ENCODE assay signal across 24 cellular contexts in the genomic region with DNA sequence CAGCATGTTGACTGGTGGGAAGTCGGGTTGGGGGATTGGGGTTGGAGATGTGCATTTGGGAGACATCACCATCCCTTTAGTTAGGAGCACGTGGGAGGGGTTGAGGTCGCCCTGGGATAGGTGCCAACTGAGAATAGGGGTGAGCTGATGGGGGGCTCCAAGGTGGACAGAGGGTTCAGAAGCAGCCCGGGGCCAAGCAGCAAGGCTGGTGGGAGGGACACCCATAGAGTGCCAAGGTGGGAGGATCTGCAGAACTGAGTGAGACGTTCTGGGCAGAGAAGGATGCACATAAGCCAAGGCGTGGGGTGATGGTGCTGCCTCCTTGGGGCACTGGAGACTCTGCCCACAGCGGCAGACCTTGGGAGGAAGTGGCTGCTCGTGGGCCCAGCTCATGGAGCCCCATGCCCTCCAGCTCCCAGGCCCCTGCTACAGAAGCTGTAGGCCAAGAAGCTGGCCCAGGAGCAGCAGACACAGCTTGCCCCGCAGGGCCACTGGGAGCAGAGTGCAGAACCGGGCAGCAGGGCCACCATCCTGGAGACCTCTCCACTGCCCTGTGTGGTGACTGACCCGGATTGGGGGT. TPM values are rescaled to one million over a fixed set of nuclear protein-coding genes. Genes with fewer than 3 reads are reported as not detected.
"Had no signal": no experiment of that assay in that cellular context is flagged by ENCODE, and none has a peak within 500 bp of the region (broad histone marks: within the 10 kb centered on the region; RNA-seq: fewer than 3 reads in every experiment).

No MANE protein-coding gene starts in this region.

- H3K9me3 ChIP-seq: breast epithelium, gastroesophageal sphincter, ovary, psoas muscle, right atrium auricular region, upper lobe of right lung had no signal

- DNase-seq: activated CD4-positive, alpha-beta T cell treated with anti-CD3 and anti-CD28 coated beads for 4 hours; activated CD8-positive, alpha-beta memory T cell treated with anti-CD3 and anti-CD28 coated beads, Interleukin-2, amount 10 ng/mL, durations not matched to agents 7 days and 5 days; activated CD8-positive, alpha-beta T cell treated with anti-CD3 and anti-CD28 coated beads for 36 hours; activated T-cell treated with anti-CD3 and anti-CD28 coated beads for 4 hours; amniotic stem cell; effector memory CD8-positive, alpha-beta T cell; hypothalamus; left colon; mesendoderm; naive thymus-derived CD4-positive, alpha-beta T cell; ovary; psoas muscle; stimulated activated CD4-positive, alpha-beta T cell treated with anti-CD3 and anti-CD28 coated beads, Interleukin-4, amount 100 ng/mL, for 24 hours; stimulated activated naive CD4-positive, alpha-beta T cell treated with Interleukin-2 at 50 U/mL for 16 hours; T-helper 9 cell; upper lobe of right lung had no signal

- H3K27ac Mint-ChIP-seq: activated CD8-positive, alpha-beta memory T cell treated with anti-CD3 and anti-CD28 coated beads, Interleukin-2, amount 10 ng/mL, durations not matched to agents 7 days and 5 days; activated CD8-positive, alpha-beta T cell treated with anti-CD3 and anti-CD28 coated beads for 36 hours; activated naive CD8-positive, alpha-beta T cell; effector memory CD8-positive, alpha-beta T cell; WTC11 had no signal

- FAIRE-seq: colon had no signal

- H3K27me3 Mint-ChIP-seq: activated CD8-positive, alpha-beta memory T cell treated with anti-CD3 and anti-CD28 coated beads, Interleukin-2, amount 10 ng/mL, durations not matched to agents 7 days and 5 days; activated CD8-positive, alpha-beta T cell treated with anti-CD3 and anti-CD28 coated beads for 36 hours; activated naive CD8-positive, alpha-beta T cell had no signal

- H3K27me3 ChIP-seq: breast epithelium, ovary, right atrium auricular region, upper lobe of right lung had no signal

- H3K4me3 ChIP-seq: breast epithelium, gastroesophageal sphincter, ovary, psoas muscle, right atrium auricular region, upper lobe of right lung had no signal

- H3K9me3 Mint-ChIP-seq: activated CD8-positive, alpha-beta T cell treated with anti-CD3 and anti-CD28 coated beads for 36 hours; central memory CD8-positive, alpha-beta T cell; effector memory CD8-positive, alpha-beta T cell; naive thymus-derived CD4-positive, alpha-beta T cell; WTC11 had no signal

- H3K4me1 Mint-ChIP-seq: activated CD8-positive, alpha-beta memory T cell treated with anti-CD3 and anti-CD28 coated beads, Interleukin-2, amount 10 ng/mL, durations not matched to agents 7 days and 5 days; central memory CD8-positive, alpha-beta T cell; WTC11 had no signal

- H3K36me3 Mint-ChIP-seq: activated CD8-positive, alpha-beta memory T cell treated with anti-CD3 and anti-CD28 coated beads, Interleukin-2, amount 10 ng/mL, durations not matched to agents 7 days and 5 days; activated naive CD8-positive, alpha-beta T cell; naive thymus-derived CD4-positive, alpha-beta T cell; WTC11 had no signal

- H3K27ac ChIP-seq: breast epithelium, gastroesophageal sphincter, ovary, psoas muscle, right atrium auricular region, upper lobe of right lung had no signal

- H3K4me1 ChIP-seq: breast epithelium, gastroesophageal sphincter, psoas muscle, right atrium auricular region, upper lobe of right lung had no signal

- H3K36me3 ChIP-seq: breast epithelium, gastroesophageal sphincter, ovary, right atrium auricular region, upper lobe of right lung had no signal

- H3K4me3 Mint-ChIP-seq: activated CD8-positive, alpha-beta memory T cell treated with anti-CD3 and anti-CD28 coated beads, Interleukin-2, amount 10 ng/mL, durations not matched to agents 7 days and 5 days; activated CD8-positive, alpha-beta T cell treated with anti-CD3 and anti-CD28 coated beads for 36 hours; activated naive CD8-positive, alpha-beta T cell; central memory CD8-positive, alpha-beta T cell; effector memory CD8-positive, alpha-beta T cell; naive thymus-derived CD4-positive, alpha-beta T cell; WTC11 had no signal

- ATAC-seq: activated CD8-positive, alpha-beta memory T cell treated with anti-CD3 and anti-CD28 coated beads, Interleukin-2, amount 10 ng/mL, durations not matched to agents 7 days and 5 days; activated CD8-positive, alpha-beta T cell treated with anti-CD3 and anti-CD28 coated beads for 36 hours; effector memory CD8-positive, alpha-beta T cell; gastroesophageal sphincter; left colon; naive thymus-derived CD4-positive, alpha-beta T cell; psoas muscle; upper lobe of right lung; WTC11 had no signal

RNA-seq across cellular contexts. Expression of gene PKP1, which starts 31.4 kb away (rescaled TPM):
- total RNA-seq: activated CD8-positive, alpha-beta memory T cell treated with anti-CD3 and anti-CD28 coated beads, Interleukin-2, amount 10 ng/mL, durations not matched to agents 7 days and 5 days; activated CD8-positive, alpha-beta T cell treated with anti-CD3 and anti-CD28 coated beads for 36 hours; naive thymus-derived CD4-positive, alpha-beta T cell; T-helper 1 cell treated with Interleukin-12 subunit alpha and Interleukin-12 subunit beta and Interleukin-4 antibody, amounts not matched to agents 30 ng/mL and 1 ng/mL, for 36 hours had no signal
- polyA plus RNA-seq: naive thymus-derived CD4-positive, alpha-beta T cell had no signal
